1 cellular context compared by ENCODE assay signal in genomic region chr3:119781330-119782198, GRCh38.
A peak's percentile ranks its signal among the peaks of the same experiment; 100 is the strongest.
TF ChIP-seq lines count a peak whose summit lies in the region.

Gene NR1I2 (plus strand): TSS chr3:119782101.

TF ChIP-seq in HepG2, 621 proteins besides CTCF, POLR2A, EP300 and RAD21 (continued from another document):
- no peak for TF ChIP-seq GABPA (IDR thresholded peaks at IDR 0.05; ENCODE audit: low read depth, low read length)
- peak; percentile 32; the same call in 1 of the 2 replicates for TF ChIP-seq GABPA (CRISPR knock-in tag; IDR thresholded peaks at IDR 0.05; ENCODE audit: low read depth)
- TF ChIP-seq HNRNPL (IDR thresholded peaks at IDR 0.05; ENCODE audit: low read depth, low read length) = no peak
- TF ChIP-seq HNF4G (IDR thresholded peaks at IDR 0.05; ENCODE audit: borderline replicate concordance, low read depth, low read length) = peak; percentile 66; the same call in 1 of the 2 replicates
- TF ChIP-seq HNF4G (CRISPR knock-in tag; IDR thresholded peaks at IDR 0.05; ENCODE audit: borderline replicate concordance, low read depth) = no peak
- TF ChIP-seq ZC3H13 (CRISPR knock-in tag; IDR thresholded peaks at IDR 0.05) = no peak
- TF ChIP-seq KAT2B (IDR thresholded peaks at IDR 0.05; ENCODE audit: borderline replicate concordance, low read depth, low read length) = no peak
- TF ChIP-seq ZNF549 (CRISPR knock-in tag; IDR thresholded peaks at IDR 0.05) = no peak
- peak; percentile 34; the same call in 1 of the 2 replicates for TF ChIP-seq HNF4A (CRISPR knock-in tag; IDR thresholded peaks at IDR 0.05)
- TF ChIP-seq PBX2 (CRISPR knock-in tag; IDR thresholded peaks at IDR 0.05) = peak; percentile 74
- TF ChIP-seq CREB1 (IDR thresholded peaks at IDR 0.05) = no peak
- peak; percentile 33; the same call in 1 of the 2 replicates for TF ChIP-seq CREB1 (CRISPR knock-in tag; IDR thresholded peaks at IDR 0.05)
- TF ChIP-seq CC2D1A (CRISPR knock-in tag; IDR thresholded peaks at IDR 0.05) = no peak
- no peak for TF ChIP-seq ZNF274 (CRISPR knock-in tag; IDR thresholded peaks at IDR 0.05)
- TF ChIP-seq ZNF460 (CRISPR knock-in tag; IDR thresholded peaks at IDR 0.05; ENCODE audit: borderline replicate concordance) = no peak
- TF ChIP-seq SOX6 (IDR thresholded peaks at IDR 0.05) = no peak
- TF ChIP-seq SOX6 (CRISPR knock-in tag; IDR thresholded peaks at IDR 0.05) = peak; percentile 17; the same call in 1 of the 2 replicates
- TF ChIP-seq ZNF367 (CRISPR knock-in tag; IDR thresholded peaks at IDR 0.05; ENCODE audit: borderline replicate concordance) = no peak
- peak; percentile 38; the same call in 1 of the 2 replicates for TF ChIP-seq POLR2AphosphoS5 (IDR thresholded peaks at IDR 0.05; ENCODE audit: low read depth, low read length)
- no peak for TF ChIP-seq REXO4 (CRISPR knock-in tag; IDR thresholded peaks at IDR 0.05; ENCODE audit: borderline replicate concordance)
- no peak for TF ChIP-seq POGZ (CRISPR knock-in tag; IDR thresholded peaks at IDR 0.05)
- no peak for TF ChIP-seq TGIF2 (CRISPR knock-in tag; IDR thresholded peaks at IDR 0.05)
- TF ChIP-seq KAT8 (CRISPR knock-in tag; IDR thresholded peaks at IDR 0.05) = no peak
- 0 out of 2 replicates have a peak, but pooled peaks have one; percentile 13 for TF ChIP-seq PPARG (CRISPR knock-in tag; conservative IDR thresholded peaks at IDR 0.05)
- no peak for TF ChIP-seq HNRNPH1 (optimal IDR thresholded peaks at IDR 0.05; ENCODE audit: low read depth, low read length)
- TF ChIP-seq MAFF (IDR thresholded peaks at IDR 0.05; ENCODE audit: low read depth, low read length) = no peak
- no peak for TF ChIP-seq PTBP1 (IDR thresholded peaks at IDR 0.05; ENCODE audit: low read depth, low read length, poor library complexity, severe bottlenecking)
- TF ChIP-seq FOSL1 (CRISPR knock-in tag; IDR thresholded peaks at IDR 0.05; ENCODE audit: borderline replicate concordance) = no peak
- TF ChIP-seq TARDBP (CRISPR knock-in tag; IDR thresholded peaks at IDR 0.05) = 0 out of 2 replicates have a peak, but pooled peaks have one; percentile 17
- no peak for TF ChIP-seq ZBTB49 (CRISPR knock-in tag; IDR thresholded peaks at IDR 0.05; ENCODE audit: borderline replicate concordance)
- no peak for TF ChIP-seq YY1 (IDR thresholded peaks at IDR 0.05; ENCODE audit: insufficient read depth, insufficient replicate concordance, low read depth, low read length)
- TF ChIP-seq SP5 (CRISPR knock-in tag; IDR thresholded peaks at IDR 0.05; ENCODE audit: borderline replicate concordance, low read depth) = no peak
- TF ChIP-seq TRAFD1 (CRISPR knock-in tag; IDR thresholded peaks at IDR 0.05; ENCODE audit: borderline replicate concordance) = no peak
- peak; percentile 88 for TF ChIP-seq ZNF263 (CRISPR knock-in tag; IDR thresholded peaks at IDR 0.05)
- peak; percentile 14; the same call in 1 of the 2 replicates for TF ChIP-seq ELF3 (CRISPR knock-in tag; IDR thresholded peaks at IDR 0.05)
- 0 out of 2 replicates have a peak, but pooled peaks have one; percentile 19 for TF ChIP-seq ETV5 (CRISPR knock-in tag; IDR thresholded peaks at IDR 0.05; ENCODE audit: borderline replicate concordance)
- no peak for TF ChIP-seq ZNF678 (CRISPR knock-in tag; IDR thresholded peaks at IDR 0.05)
- TF ChIP-seq PATZ1 (CRISPR knock-in tag; IDR thresholded peaks at IDR 0.05) = 0 out of 2 replicates have a peak, but pooled peaks have one; percentile 27
- TF ChIP-seq TBX2 (CRISPR knock-in tag; IDR thresholded peaks at IDR 0.05; ENCODE audit: borderline replicate concordance) = 0 out of 2 replicates have a peak, but pooled peaks have one; percentile 19
- TF ChIP-seq ZFX (CRISPR knock-in tag; IDR thresholded peaks at IDR 0.05; ENCODE audit: low read depth) = peak; percentile 41; the same call in 1 of the 2 replicates
- no peak for TF ChIP-seq ZFP91 (CRISPR knock-in tag; IDR thresholded peaks at IDR 0.05; ENCODE audit: borderline replicate concordance)
- no peak for TF ChIP-seq MIER3 (CRISPR knock-in tag; IDR thresholded peaks at IDR 0.05; ENCODE audit: borderline replicate concordance)
- TF ChIP-seq ZNF615 (CRISPR knock-in tag; IDR thresholded peaks at IDR 0.05; ENCODE audit: borderline replicate concordance) = no peak
- TF ChIP-seq HMGXB4 (CRISPR knock-in tag; IDR thresholded peaks at IDR 0.05; ENCODE audit: borderline replicate concordance in 1 of 2, low read depth in 1 of 2) = peak in 1 of 2 experiments; percentile 11; a peak in 1 of 4 replicates
- no peak for TF ChIP-seq REL (CRISPR knock-in tag; conservative IDR thresholded peaks at IDR 0.05)
- TF ChIP-seq GZF1 (CRISPR knock-in tag; IDR thresholded peaks at IDR 0.05) = peak; percentile 98
- no peak for TF ChIP-seq FOXJ3 (CRISPR knock-in tag; IDR thresholded peaks at IDR 0.05; ENCODE audit: borderline replicate concordance)
- TF ChIP-seq ONECUT2 (CRISPR knock-in tag; IDR thresholded peaks at IDR 0.05) = peak; percentile 84
- TF ChIP-seq PLSCR1 (CRISPR knock-in tag; IDR thresholded peaks at IDR 0.05; ENCODE audit: borderline replicate concordance) = no peak
